10 cellular contexts compared by ENCODE assay signal in genomic region chr1:205441716-205442050, GRCh38. TPM values are rescaled to one million over a fixed set of nuclear protein-coding genes. Genes with fewer than 3 reads are reported as not detected.
DNase-seq lines count a peak whose midpoint lies in the region; ATAC-seq and TF ChIP-seq lines count a peak whose summit lies in the region.
"Had no signal": no experiment of that assay in that cellular context is flagged by ENCODE, and none has a peak within 500 bp of the region (broad histone marks: within the 10 kb centered on the region; RNA-seq: fewer than 3 reads in every experiment).

No MANE protein-coding gene starts in this region.

- H3K9me3 ChIP-seq in left lung (no peaks in the 10 kb centered on the region), stomach (no peaks in the 10 kb centered on the region), ascending aorta (no peaks in the 10 kb centered on the region)
- H3K9me3 ChIP-seq: ovary had no signal

- no peaks in the 10 kb centered on the region for H3K36me3 ChIP-seq in left lung
- no peaks in the 10 kb centered on the region for H3K36me3 ChIP-seq in stomach
- no peaks in the 10 kb centered on the region for H3K36me3 ChIP-seq in ascending aorta
- H3K36me3 ChIP-seq: ovary had no signal

- peak overlapping the region; percentile 93 for H3K27ac Mint-ChIP-seq in activated naive CD4-positive, alpha-beta T cell treated with anti-CD3 and anti-CD28 coated beads, Interleukin-2, amount 10 ng/mL, durations not matched to agents 7 days and 5 days
- peak overlapping the region; percentile 92 for H3K27ac Mint-ChIP-seq in activated T-helper 17 cell treated with anti-CD3 and anti-CD28 coated beads, Interleukin-2, amount 50 U/mL, for 72 hours

- no peaks in the 10 kb centered on the region for H3K9me3 Mint-ChIP-seq in activated naive CD4-positive, alpha-beta T cell treated with anti-CD3 and anti-CD28 coated beads, Interleukin-2, amount 10 ng/mL, durations not matched to agents 7 days and 5 days
- H3K9me3 Mint-ChIP-seq in activated T-helper 17 cell treated with anti-CD3 and anti-CD28 coated beads, Interleukin-2, amount 50 U/mL, for 72 hours: no peaks in the 10 kb centered on the region

- H3K4me3 ChIP-seq in left lung (no peak overlapping the region), stomach (no peak overlapping the region), ascending aorta (no peak overlapping the region)
- H3K4me3 ChIP-seq: ovary had no signal

- CTCF ChIA-PET in activated naive CD4-positive, alpha-beta T cell treated with anti-CD3 and anti-CD28 coated beads, Interleukin-2, amount 10 ng/mL, durations not matched to agents 7 days and 5 days (lab: Charles Lee): interaction anchor here (0.9 to 3.7 kb wide), 9 partner anchors 10 to 536 kb away, joined by 3 to 36 read pairs (median 4); partner anchors contain the start of gene RBBP5

- no peak for ATAC-seq in activated T-helper 17 cell treated with anti-CD3 and anti-CD28 coated beads, Interleukin-2, amount 50 U/mL, for 72 hours (replicated peaks)
- ATAC-seq in left lung: no peak
- no peak for ATAC-seq in GM21786 (IDR thresholded peaks at IDR 0.05; ENCODE audit: unreplicated experiment)
- no peak for ATAC-seq in HG03520 (IDR thresholded peaks at IDR 0.05; ENCODE audit: unreplicated experiment)

- H3K4me3 Mint-ChIP-seq in activated naive CD4-positive, alpha-beta T cell treated with anti-CD3 and anti-CD28 coated beads, Interleukin-2, amount 10 ng/mL, durations not matched to agents 7 days and 5 days: peak overlapping the region; percentile 71
- H3K4me3 Mint-ChIP-seq in activated T-helper 17 cell treated with anti-CD3 and anti-CD28 coated beads, Interleukin-2, amount 50 U/mL, for 72 hours: peak overlapping the region; percentile 83

- H3K27ac ChIP-seq in left lung: peak overlapping the region; percentile 55 to 65
- H3K27ac ChIP-seq in stomach: peak overlapping the region in 4 of 5 donors; percentile 30 to 77 (median 70)
- no peak overlapping the region for H3K27ac ChIP-seq in ascending aorta

- H3K36me3 Mint-ChIP-seq in activated naive CD4-positive, alpha-beta T cell treated with anti-CD3 and anti-CD28 coated beads, Interleukin-2, amount 10 ng/mL, durations not matched to agents 7 days and 5 days: no peaks in the 10 kb centered on the region
- no peaks in the 10 kb centered on the region for H3K36me3 Mint-ChIP-seq in activated T-helper 17 cell treated with anti-CD3 and anti-CD28 coated beads, Interleukin-2, amount 50 U/mL, for 72 hours (ENCODE audit: low read depth)

- peaks cover 51% of the 10 kb centered on the region for H3K27me3 Mint-ChIP-seq in activated naive CD4-positive, alpha-beta T cell treated with anti-CD3 and anti-CD28 coated beads, Interleukin-2, amount 10 ng/mL, durations not matched to agents 7 days and 5 days
- no peaks in the 10 kb centered on the region for H3K27me3 Mint-ChIP-seq in activated T-helper 17 cell treated with anti-CD3 and anti-CD28 coated beads, Interleukin-2, amount 50 U/mL, for 72 hours

- DNase-seq in activated naive CD4-positive, alpha-beta T cell treated with anti-CD3 and anti-CD28 coated beads, Interleukin-2, amount 10 ng/mL, durations not matched to agents 7 days and 5 days: peak; percentile 0
- no peak for DNase-seq in activated naive CD4-positive, alpha-beta T cell treated with anti-CD3 and anti-CD28 coated beads, Interleukin-2, amount 50 U/mL, for 16 hours
- DNase-seq in left lung (no peak), stomach (no peak), ascending aorta (ENCODE audit: low spot score in 2 of 2) (no peak)
- DNase-seq: SW 1271 had no signal

- intact Hi-C loops in left lung (cut with DNase I) (no loop called here), stomach (cut with DNase I; ENCODE audit: low total_unique reads) (no loop called here), ascending aorta (cut with DNase I) (no loop called here)

- no peak for TF ChIP-seq EP300 in stomach (IDR thresholded peaks at IDR 0.05)

- peaks cover 23 to 44% of the 10 kb centered on the region in 2 donors for H3K4me1 ChIP-seq in left lung
- peaks cover 32 to 73% (median 58%) of the 10 kb centered on the region in 4 donors for H3K4me1 ChIP-seq in stomach
- peaks cover 4 to 14% of the 10 kb centered on the region in 2 donors for H3K4me1 ChIP-seq in ascending aorta

- H3K27me3 ChIP-seq in left lung (peaks cover 0 to 14% of the 10 kb centered on the region in 2 donors), stomach (peaks cover 0 to 20% (median 0%) of the 10 kb centered on the region in 3 donors), ascending aorta (no peaks in the 10 kb centered on the region)
- H3K27me3 ChIP-seq: ovary had no signal

- TF ChIP-seq CTCF in left lung (IDR thresholded peaks at IDR 0.05): no peak
- no peak for TF ChIP-seq CTCF in stomach (IDR thresholded peaks at IDR 0.05)
- no peak for TF ChIP-seq CTCF in ascending aorta (IDR thresholded peaks at IDR 0.05)

- 85 to 94% (median 90%) methylated on average over 3 of the region's 3 CpGs for WGBS in stomach, 5 donors

- peaks cover 26% of the 10 kb centered on the region for H3K4me1 Mint-ChIP-seq in activated naive CD4-positive, alpha-beta T cell treated with anti-CD3 and anti-CD28 coated beads, Interleukin-2, amount 10 ng/mL, durations not matched to agents 7 days and 5 days
- peaks cover 13% of the 10 kb centered on the region for H3K4me1 Mint-ChIP-seq in activated T-helper 17 cell treated with anti-CD3 and anti-CD28 coated beads, Interleukin-2, amount 50 U/mL, for 72 hours

- no peak for TF ChIP-seq POLR2A in stomach (IDR thresholded peaks at IDR 0.05)

RNA-seq across cellular contexts. Expression of gene BLACAT1, which starts 14.2 kb away (rescaled TPM):
- total RNA-seq in activated T-helper 17 cell treated with anti-CD3 and anti-CD28 coated beads, Interleukin-2, amount 50 U/mL, for 72 hours: under 1 TPM; 0.61 to 0.95 TPM
- total RNA-seq in left lung: 1 to 10 TPM in 1 of 2 donors, under 1 TPM in 1; 0.55 to 2.7 TPM
- total RNA-seq in stomach: under 1 TPM in 1 of 5 donors, not detected in 4; 0.37 TPM
- polyA plus RNA-seq in stomach: under 1 TPM in 1 of 3 donors, not detected in 2; 0.43 TPM
- total RNA-seq in ascending aorta: not detected

RNA-seq across cellular contexts. Expression of gene LEMD1, which starts 19.8 kb away (rescaled TPM):
- total RNA-seq in activated T-helper 17 cell treated with anti-CD3 and anti-CD28 coated beads, Interleukin-2, amount 50 U/mL, for 72 hours: 1 to 10 TPM in 1 of 2 donors, under 1 TPM in 1; 0.61 to 1.1 TPM
- total RNA-seq in left lung: 1 to 10 TPM; 2.1 to 2.2 TPM
- not detected for total RNA-seq in stomach
- 1 to 10 TPM in 2 of 3 donors, under 1 TPM in 1; 0.95 to 3.7 (median 1.7) TPM for polyA plus RNA-seq in stomach
- total RNA-seq in ascending aorta: not detected

Comparison
In these comparisons a context has a peak if more than half of its experiments do, and no peak if none do; other contexts are left out.
1. H3K27ac ChIP-seq: peak in left lung (2 of 2) and stomach (4 of 5); none in ascending aorta (0 of 2).